Comparison of ENCODE assay signal across 8 cellular contexts in genomic region chr17:38676706-38677504, GRCh38. TPM values are rescaled to one million over a fixed set of nuclear protein-coding genes. Genes with fewer than 3 reads are reported as not detected.
DNase-seq lines count a peak whose midpoint lies in the region; ATAC-seq and TF ChIP-seq lines count a peak whose summit lies in the region.

No MANE protein-coding gene starts in this region.

- no TSS peak for BruUV-seq in OCI-LY7 (replicated peaks; lab: Mats Ljungman, UMichigan)

- no peaks in the 10 kb centered on the region for H3K9me2 ChIP-seq in OCI-LY7 (ENCODE audit: insufficient read depth, low read length)

- TF ChIP-seq CTCF in OCI-LY7 (conservative IDR thresholded peaks at IDR 0.05; ENCODE audit: low read length) = peak; percentile 98

- H3K4me1 ChIP-seq in OCI-LY7 (ENCODE audit: insufficient read depth, low read length, poor library complexity, severe bottlenecking) = peaks cover 37% of the 10 kb centered on the region

- peak overlapping the region in 5 of 8 donors; percentile 17 to 84 (median 63) for H3K4me3 Mint-ChIP-seq in naive B cell

- H3K4me2 ChIP-seq in OCI-LY7 (ENCODE audit: low read length) = peak overlapping the region; percentile 10; the same call in 1 of the 2 replicates

- ATAC-seq in naive B cell (ENCODE audit: low read depth in 2 of 2) = peak; percentile 61
- no peak for ATAC-seq in GM19463 (IDR thresholded peaks at IDR 0.05; ENCODE audit: unreplicated experiment)

- H3K9me3 ChIP-seq in OCI-LY7 (ENCODE audit: low read length) = no peaks in the 10 kb centered on the region

- intact Hi-C loops in OCI-LY7 (cut with micrococcal nuclease; ENCODE audit: unreplicated experiment) = loop anchor here (1.0 kb wide), 2 partner anchors 25 to 58 kb away; no protein-coding TSS in a partner anchor

- H3K27ac Mint-ChIP-seq in naive B cell = no peak overlapping the region

- TF ChIP-seq POLR2A in erythroblast (IDR thresholded peaks at IDR 0.05; ENCODE audit: low read length) = no peak

- H3K4me1 Mint-ChIP-seq in naive B cell = peaks cover 14 to 31% (median 26%) of the 10 kb centered on the region in 3 donors

- CTCF ChIA-PET in OCI-LY7 (lab: Charles Lee; ENCODE audit: unreplicated experiment) = interaction anchor here (0.7 to 0.8 kb wide), 2 partner anchors 51 to 58 kb away, joined by 3 to 12 read pairs; no protein-coding TSS in a partner anchor

- no peak overlapping the region for H3K4me3 ChIP-seq in OCI-LY7 (ENCODE audit: low read depth, low read length, poor library complexity, severe bottlenecking)

- no peaks in the 10 kb centered on the region for H3K79me2 ChIP-seq in OCI-LY7 (ENCODE audit: insufficient read depth, low read depth, low read length)

- H2AFZ ChIP-seq in OCI-LY7 (ENCODE audit: low read length) = peak overlapping the region; percentile 92

- no peaks in the 10 kb centered on the region for H4K20me1 ChIP-seq in OCI-LY7 (ENCODE audit: insufficient read depth, low read length)

- POLR2A ChIA-PET in OCI-LY7 (lab: Charles Lee) = interaction anchor here (1.0 to 1.5 kb wide), 2 partner anchors 69 to 75 kb away, joined by 3 read pairs; partner anchors contain the start of gene PSMB3

- H3K36me3 ChIP-seq in OCI-LY7 (ENCODE audit: insufficient read depth, low read length) = no peaks in the 10 kb centered on the region

- no peaks in the 10 kb centered on the region for H3K36me3 Mint-ChIP-seq in naive B cell

- H3K27me3 Mint-ChIP-seq in naive B cell = peaks cover 20 to 36% (median 31%) of the 10 kb centered on the region in 3 donors

- peak overlapping the region; percentile 17 for H3K27ac ChIP-seq in OCI-LY7 (ENCODE audit: low read depth, low read length, poor library complexity, severe bottlenecking)

- DNase-seq in GDM1 (lab: John Stamatoyannopoulos, UW) (peak; percentile 77), KG1 (lab: John Stamatoyannopoulos, UW) (peak; percentile 56), OCI-LY7 (ENCODE audit: low spot score) (peak; percentile 84), activated T-cell treated with anti-CD3 and anti-CD28 coated beads for 4 hours (peak; percentile 85), erythroblast (lab: John Stamatoyannopoulos, UW) (peak; percentile 75 to 85), naive B cell (peak; percentile 74)
- peak; percentile 59 to 66 for DNase-seq in stimulated activated CD8-positive, alpha-beta memory T cell treated with anti-CD3 and anti-CD28 coated beads, Interleukin-7, amount 100 ng/mL, for 1 hour (ENCODE audit: low read depth in 2 of 2)

- no peaks in the 10 kb centered on the region for H3K9me3 Mint-ChIP-seq in naive B cell

RNA-seq across cellular contexts. Expression of gene EPOP, which starts 2.1 kb away (rescaled TPM):
- 8.3 and 11.8 TPM in 2 replicates for total RNA-seq in OCI-LY7 (2014; rRNA removed; shearing (Covaris generic))
- 21.7 and 27.2 TPM in 2 replicates for total RNA-seq in OCI-LY7 (2022)
- not detected for polyA plus RNA-seq in naive B cell (ENCODE audit: low read depth in 6 of 6)

RNA-seq across cellular contexts. Expression of gene MLLT6, which starts 28.2 kb away (rescaled TPM):
- 81.7 and 94.9 TPM in 2 replicates for total RNA-seq in OCI-LY7 (2014; rRNA removed; shearing (Covaris generic))
- 174 and 175 TPM in 2 replicates for total RNA-seq in OCI-LY7 (2022)
- polyA plus RNA-seq in naive B cell (ENCODE audit: low read depth in 6 of 6) = 1 to 10 TPM; 1.7 to 9.0 (median 4.7) TPM

RNA-seq across cellular contexts. Expression of gene CISD3, which starts 53.2 kb away (rescaled TPM):
- total RNA-seq in OCI-LY7 (2014; rRNA removed; shearing (Covaris generic)) = 11.4 and 13.4 TPM in 2 replicates
- total RNA-seq in OCI-LY7 (2022) = 24.9 and 25.1 TPM in 2 replicates
- polyA plus RNA-seq in naive B cell (ENCODE audit: low read depth in 6 of 6) = 10 to 100 TPM; 19.1 to 31.5 (median 21.2) TPM
